Comparison of ENCODE assay signal across 27 cellular contexts in genomic region chr12:19277707-19278106, GRCh38.
DNase-seq lines count a peak whose midpoint lies in the region; ATAC-seq and TF ChIP-seq lines count a peak whose summit lies in the region.
"Had no signal": no experiment of that assay in that cellular context is flagged by ENCODE, and none has a peak within 500 bp of the region (broad histone marks: within the 10 kb centered on the region; RNA-seq: fewer than 3 reads in every experiment).

No MANE protein-coding gene starts in this region.

- peaks cover 0 to 4% (median 0%) of the 10 kb centered on the region in 4 donors for H3K36me3 ChIP-seq in transverse colon

- no peak overlapping the region for H3K4me3 ChIP-seq in transverse colon
- H3K4me3 ChIP-seq: BLaER1 treated with 17β-estradiol and CSF1 and Interleukin-3, amounts not matched to agents 10 nM and 100 nM; SK-N-MC had no signal

- intact Hi-C loops in transverse colon (cut with DNase I; ENCODE audit: low total_unique reads) = loop anchor here (10.0 kb wide), 1 partner anchor 703 kb away; no protein-coding TSS in a partner anchor

- peaks cover 0 to 23% (median 3%) of the 10 kb centered on the region in 4 donors for H3K4me1 ChIP-seq in transverse colon

- no peak overlapping the region for H3K27ac ChIP-seq in transverse colon
- H3K27ac ChIP-seq: BLaER1 treated with 17β-estradiol and CSF1 and Interleukin-3, amounts not matched to agents 10 nM and 100 nM; KMS-11 had no signal

- TF ChIP-seq POLR2A in transverse colon (IDR thresholded peaks at IDR 0.05) = no peak

- no peak for TF ChIP-seq CTCF in transverse colon (IDR thresholded peaks at IDR 0.05)

- H3K9me3 ChIP-seq in transverse colon = no peaks in the 10 kb centered on the region

- TF ChIP-seq EP300 in transverse colon (IDR thresholded peaks at IDR 0.05; ENCODE audit: low read depth) = no peak

- in situ Hi-C loops in transverse colon (cut with MboI; ENCODE audit: low pct_ligation_motif_present in 1 of 4, low pct_unique_long_range_greater_than_20kb in 1 of 4, low sequenced_read_pairs in 3 of 4) = no loop called here

- no peak for ATAC-seq in GM21390 (IDR thresholded peaks at IDR 0.05; ENCODE audit: unreplicated experiment)
- ATAC-seq: HCT116, Panc1 had no signal

- H3K27me3 ChIP-seq in transverse colon = no peaks in the 10 kb centered on the region
- H3K27me3 ChIP-seq: BLaER1 treated with 17β-estradiol and CSF1 and Interleukin-3, amounts not matched to agents 10 nM and 100 nM had no signal

- DNase-seq in NCI-H82 (lab: John Stamatoyannopoulos, UW) (peak; percentile 30), NCI-H82 treated with DMSO at 0.1 percent for 48 hours (lab: John Stamatoyannopoulos, UW; ENCODE audit: unreplicated experiment) (no peak), DMS79 treated with DMSO at 0.1 percent for 48 hours (lab: John Stamatoyannopoulos, UW) (peak; percentile 52), NCI-H1105 treated with DMSO at 0.1 percent for 48 hours (lab: John Stamatoyannopoulos, UW) (peak; percentile 42), left kidney (ENCODE audit: low read depth, low spot score) (peak; percentile 34), glomerular visceral epithelial cell (ENCODE audit: extremely low spot score) (no peak), transverse colon (no peak)
- DNase-seq: AML-193; CD4-positive, alpha-beta T cell; DMS53; EL; GDM1; IMR-90; NCI-H1048; NCI-H146; NCI-H1930; NCI-H2171; NCI-H226; NCI-H748 treated with DMSO at 0.1 percent for 48 hours; SHP77 treated with DMSO at 0.1 percent for 48 hours; T-helper 2 cell had no signal

Comparison
In these comparisons a context has a peak if more than half of its experiments do, and no peak if none do; other contexts are left out.
1. DNase-seq: peak in NCI-H82 (single experiment), DMS79 treated with DMSO at 0.1 percent for 48 hours (single experiment), NCI-H1105 treated with DMSO at 0.1 percent for 48 hours (single experiment) and left kidney (single experiment); none in NCI-H82 treated with DMSO at 0.1 percent for 48 hours (single experiment), glomerular visceral epithelial cell (single experiment) and transverse colon (single experiment).